Comparison of ENCODE assay signal across 8 cellular contexts in genomic region chr2:47272031-47272864, GRCh38.
DNase-seq lines count a peak whose midpoint lies in the region; ATAC-seq, FAIRE-seq and TF ChIP-seq lines count a peak whose summit lies in the region.

No MANE protein-coding gene starts in this region.

- TF ChIP-seq POLR2A in A549 (IDR thresholded peaks at IDR 0.05; ENCODE audit: low read length) (peak; percentile 16; the same call in 1 of the 2 replicates), GM18505 (IDR thresholded peaks at IDR 0.05; ENCODE audit: borderline replicate concordance, extremely low read depth, insufficient read depth, insufficient read length) (no peak)

- POLR2A ChIA-PET in A549 (lab: Yijun Ruan, JAX) = interaction anchor here (0.6 kb wide), 1 partner anchor 205 kb away, joined by 3 read pairs; no protein-coding TSS in a partner anchor

- peak overlapping the region; percentile 85 for H3K4me2 ChIP-seq in A549

- H3K27ac ChIP-seq in A549 = peak overlapping the region; percentile 85 to 95

- peak; percentile 99 for TF ChIP-seq CTCF in A549 (IDR thresholded peaks at IDR 0.05)
- TF ChIP-seq CTCF in epithelial cell of proximal tubule (conservative IDR thresholded peaks at IDR 0.05; ENCODE audit: low read depth, low read length) = peak; percentile 86

- H3K9me3 ChIP-seq in A549 = no peaks in the 10 kb centered on the region

- FAIRE-seq in A549 (lab: Jason Lieb, UNC) = no peak

- CTCF ChIA-PET in A549 (lab: Yijun Ruan, JAX) = interaction anchor here (0.6 to 7.5 kb wide), 56 partner anchors 9 to 310 kb away, joined by 3 to 95 read pairs (median 4); no protein-coding TSS in a partner anchor

- ATAC-seq in A549 = peak; percentile 52 to 80
- ATAC-seq in GM18505 (IDR thresholded peaks at IDR 0.05; ENCODE audit: unreplicated experiment) = peak; percentile 80
- peak; percentile 82 for ATAC-seq in HG03280 (IDR thresholded peaks at IDR 0.05; ENCODE audit: unreplicated experiment)

- 10% methylated on average over 31 of the region's 46 CpGs for WGBS in A549 (ENCODE audit: missing lambda C conversion rate)

- TF ChIP-seq RAD21 in A549 (conservative IDR thresholded peaks at IDR 0.05 in 1 of 2, IDR thresholded peaks at IDR 0.05 in 1 of 2) = peak; percentile 87 to 99

- peak overlapping the region; percentile 41 for H3K4me3 ChIP-seq in A549
- peak overlapping the region; percentile 61 for H3K4me3 ChIP-seq in epithelial cell of proximal tubule (ENCODE audit: low read depth, low read length)

- peaks cover 53% of the 10 kb centered on the region for H3K4me1 ChIP-seq in A549

- TF ChIP-seq EP300 in A549 (IDR thresholded peaks at IDR 0.05) = 0 out of 5 replicates have a peak, but pooled peaks of 1 of the 2 experiments have one; percentile 25

- DNase-seq in A549 (ENCODE audit: low read depth in 1 of 2, low spot score in 1 of 2) (peak; percentile 86 to 89), NOMO-1 treated with DMSO at 0.1 percent for 48 hours (lab: John Stamatoyannopoulos, UW; ENCODE audit: unreplicated experiment) (peak; percentile 38), activated T-cell treated with anti-CD3 and anti-CD28 coated beads for 24 hours (ENCODE audit: low read depth) (peak; percentile 30), epithelial cell of proximal tubule (ENCODE audit: low read depth) (no peak), mucosa of gallbladder (ENCODE audit: low spot score) (peak; percentile 50)
- peak; percentile 75 for DNase-seq in stimulated activated CD8-positive, alpha-beta memory T cell treated with anti-CD3 and anti-CD28 coated beads, Interleukin-4, amount 100 ng/mL, for 48 hours

TF ChIP-seq in A549, 52 proteins besides CTCF, POLR2A, EP300 and RAD21:
- no peak for TF ChIP-seq FOSB (CRISPR knock-in tag; IDR thresholded peaks at IDR 0.05)
- TF ChIP-seq CHD4 (IDR thresholded peaks at IDR 0.05; ENCODE audit: borderline replicate concordance) = no peak
- no peak for TF ChIP-seq RNF2 (IDR thresholded peaks at IDR 0.05; ENCODE audit: borderline replicate concordance, low read depth)
- TF ChIP-seq GATA3 (IDR thresholded peaks at IDR 0.05; ENCODE audit: borderline replicate concordance) = no peak
- TF ChIP-seq FOSL2 (IDR thresholded peaks at IDR 0.05) = no peak
- TF ChIP-seq FOSL2 (CRISPR knock-in tag; IDR thresholded peaks at IDR 0.05) = no peak; the same call in 1 of the 2 replicates
- TF ChIP-seq HOXA7 (CRISPR knock-in tag; IDR thresholded peaks at IDR 0.05) = no peak
- no peak for TF ChIP-seq EHF (CRISPR knock-in tag; IDR thresholded peaks at IDR 0.05)
- TF ChIP-seq SREBF2 (IDR thresholded peaks at IDR 0.05) = no peak
- peak; percentile 99 for TF ChIP-seq SMC3 (IDR thresholded peaks at IDR 0.05)
- TF ChIP-seq KDM5A (IDR thresholded peaks at IDR 0.05) = 0 out of 2 replicates have a peak, but pooled peaks have one; percentile 39
- TF ChIP-seq, protein P1, sequence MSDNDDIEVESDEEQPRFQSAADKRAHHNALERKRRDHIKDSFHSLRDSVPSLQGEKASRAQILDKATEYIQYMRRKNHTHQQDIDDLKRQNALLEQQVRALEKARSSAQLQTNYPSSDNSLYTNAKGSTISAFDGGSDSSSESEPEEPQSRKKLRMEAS (IDR thresholded peaks at IDR 0.05) = peak; percentile 75
- TF ChIP-seq PHF8 (IDR thresholded peaks at IDR 0.05; ENCODE audit: borderline replicate concordance, low read depth) = peak; percentile 62
- no peak for TF ChIP-seq POLR2AphosphoS2 (conservative IDR thresholded peaks at IDR 0.05; ENCODE audit: low read length)
- peak in 1 of 2 experiments; percentile 64; a peak in 1 of 5 replicates for TF ChIP-seq JUN (IDR thresholded peaks at IDR 0.05)
- TF ChIP-seq ZSCAN20 (CRISPR knock-in tag; IDR thresholded peaks at IDR 0.05) = no peak
- TF ChIP-seq, protein P2, sequence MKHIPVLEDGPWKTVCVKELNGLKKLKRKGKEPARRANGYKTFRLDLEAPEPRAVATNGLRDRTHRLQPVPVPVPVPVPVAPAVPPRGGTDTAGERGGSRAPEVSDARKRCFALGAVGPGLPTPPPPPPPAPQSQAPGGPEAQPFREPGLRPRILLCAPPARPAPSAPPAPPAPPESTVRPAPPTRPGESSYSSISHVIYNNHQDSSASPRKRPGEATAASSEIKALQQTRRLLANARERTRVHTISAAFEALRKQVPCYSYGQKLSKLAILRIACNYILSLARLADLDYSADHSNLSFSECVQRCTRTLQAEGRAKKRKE (CRISPR knock-in tag; IDR thresholded peaks at IDR 0.05; ENCODE audit: low read depth) = no peak; the same call in 1 of the 2 replicates
- no peak for TF ChIP-seq ZNF302 (CRISPR knock-in tag; IDR thresholded peaks at IDR 0.05)
- TF ChIP-seq HOXB5 (CRISPR knock-in tag; IDR thresholded peaks at IDR 0.05) = no peak
- no peak for TF ChIP-seq FOXS1 (CRISPR knock-in tag; IDR thresholded peaks at IDR 0.05)
- no peak for TF ChIP-seq KDM1A (IDR thresholded peaks at IDR 0.05; ENCODE audit: low read depth)
- no peak for TF ChIP-seq NFE2L2 (conservative IDR thresholded peaks at IDR 0.05; ENCODE audit: low read length)
- no peak for TF ChIP-seq BHLHE40 (IDR thresholded peaks at IDR 0.05; ENCODE audit: low read depth, low read length)
- 0 out of 2 replicates have a peak, but pooled peaks have one; percentile 48 for TF ChIP-seq MYC (IDR thresholded peaks at IDR 0.05; ENCODE audit: borderline replicate concordance, low read length)
- no peak for TF ChIP-seq USF2 (IDR thresholded peaks at IDR 0.05)
- no peak for TF ChIP-seq RARB (CRISPR knock-in tag; IDR thresholded peaks at IDR 0.05)
- TF ChIP-seq HEYL (CRISPR knock-in tag; IDR thresholded peaks at IDR 0.05) = no peak
- TF ChIP-seq HOXB13 (CRISPR knock-in tag; IDR thresholded peaks at IDR 0.05; ENCODE audit: low read depth) = no peak
- no peak for TF ChIP-seq RCOR1 (IDR thresholded peaks at IDR 0.05; ENCODE audit: low read depth, low read length)
- TF ChIP-seq TP53 (CRISPR knock-in tag; IDR thresholded peaks at IDR 0.05) = no peak
TF ChIP-seq in A549: peak in this region for 6.
